ENCODE assay signal across 1 cellular context in the genomic region with DNA sequence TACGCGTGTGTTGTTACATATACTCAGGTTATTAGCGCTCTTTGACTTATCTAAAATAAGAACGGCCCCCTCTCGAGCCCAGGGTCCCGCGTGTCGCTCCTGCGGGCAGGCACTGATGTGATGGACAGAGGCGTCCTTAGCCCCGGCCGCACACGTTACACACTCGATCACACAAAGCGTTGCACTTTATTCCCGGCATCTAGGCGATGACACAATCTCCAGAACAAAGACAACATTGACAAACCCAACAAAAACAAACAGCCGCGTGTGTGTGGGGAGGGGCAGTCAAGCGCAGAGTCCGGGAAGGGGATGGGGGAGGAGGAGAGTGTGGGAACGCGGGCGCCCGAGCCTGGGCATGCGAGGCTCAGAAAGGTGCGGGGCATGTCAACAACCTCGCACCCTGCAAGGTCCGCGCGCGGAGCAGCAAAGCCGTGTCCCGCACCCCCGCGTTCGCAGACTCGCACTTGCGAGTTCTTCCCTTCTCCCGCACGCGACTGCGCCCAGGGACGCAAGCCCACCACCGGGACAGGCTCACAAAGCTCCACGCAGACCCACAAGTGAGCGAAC.
TF ChIP-seq lines count a peak whose summit lies in the region.

No MANE protein-coding gene starts in this region.

TF ChIP-seq in HepG2, 621 proteins besides CTCF, POLR2A, EP300 and RAD21 (continued from another document and continues in another):
- TF ChIP-seq, protein P1, sequence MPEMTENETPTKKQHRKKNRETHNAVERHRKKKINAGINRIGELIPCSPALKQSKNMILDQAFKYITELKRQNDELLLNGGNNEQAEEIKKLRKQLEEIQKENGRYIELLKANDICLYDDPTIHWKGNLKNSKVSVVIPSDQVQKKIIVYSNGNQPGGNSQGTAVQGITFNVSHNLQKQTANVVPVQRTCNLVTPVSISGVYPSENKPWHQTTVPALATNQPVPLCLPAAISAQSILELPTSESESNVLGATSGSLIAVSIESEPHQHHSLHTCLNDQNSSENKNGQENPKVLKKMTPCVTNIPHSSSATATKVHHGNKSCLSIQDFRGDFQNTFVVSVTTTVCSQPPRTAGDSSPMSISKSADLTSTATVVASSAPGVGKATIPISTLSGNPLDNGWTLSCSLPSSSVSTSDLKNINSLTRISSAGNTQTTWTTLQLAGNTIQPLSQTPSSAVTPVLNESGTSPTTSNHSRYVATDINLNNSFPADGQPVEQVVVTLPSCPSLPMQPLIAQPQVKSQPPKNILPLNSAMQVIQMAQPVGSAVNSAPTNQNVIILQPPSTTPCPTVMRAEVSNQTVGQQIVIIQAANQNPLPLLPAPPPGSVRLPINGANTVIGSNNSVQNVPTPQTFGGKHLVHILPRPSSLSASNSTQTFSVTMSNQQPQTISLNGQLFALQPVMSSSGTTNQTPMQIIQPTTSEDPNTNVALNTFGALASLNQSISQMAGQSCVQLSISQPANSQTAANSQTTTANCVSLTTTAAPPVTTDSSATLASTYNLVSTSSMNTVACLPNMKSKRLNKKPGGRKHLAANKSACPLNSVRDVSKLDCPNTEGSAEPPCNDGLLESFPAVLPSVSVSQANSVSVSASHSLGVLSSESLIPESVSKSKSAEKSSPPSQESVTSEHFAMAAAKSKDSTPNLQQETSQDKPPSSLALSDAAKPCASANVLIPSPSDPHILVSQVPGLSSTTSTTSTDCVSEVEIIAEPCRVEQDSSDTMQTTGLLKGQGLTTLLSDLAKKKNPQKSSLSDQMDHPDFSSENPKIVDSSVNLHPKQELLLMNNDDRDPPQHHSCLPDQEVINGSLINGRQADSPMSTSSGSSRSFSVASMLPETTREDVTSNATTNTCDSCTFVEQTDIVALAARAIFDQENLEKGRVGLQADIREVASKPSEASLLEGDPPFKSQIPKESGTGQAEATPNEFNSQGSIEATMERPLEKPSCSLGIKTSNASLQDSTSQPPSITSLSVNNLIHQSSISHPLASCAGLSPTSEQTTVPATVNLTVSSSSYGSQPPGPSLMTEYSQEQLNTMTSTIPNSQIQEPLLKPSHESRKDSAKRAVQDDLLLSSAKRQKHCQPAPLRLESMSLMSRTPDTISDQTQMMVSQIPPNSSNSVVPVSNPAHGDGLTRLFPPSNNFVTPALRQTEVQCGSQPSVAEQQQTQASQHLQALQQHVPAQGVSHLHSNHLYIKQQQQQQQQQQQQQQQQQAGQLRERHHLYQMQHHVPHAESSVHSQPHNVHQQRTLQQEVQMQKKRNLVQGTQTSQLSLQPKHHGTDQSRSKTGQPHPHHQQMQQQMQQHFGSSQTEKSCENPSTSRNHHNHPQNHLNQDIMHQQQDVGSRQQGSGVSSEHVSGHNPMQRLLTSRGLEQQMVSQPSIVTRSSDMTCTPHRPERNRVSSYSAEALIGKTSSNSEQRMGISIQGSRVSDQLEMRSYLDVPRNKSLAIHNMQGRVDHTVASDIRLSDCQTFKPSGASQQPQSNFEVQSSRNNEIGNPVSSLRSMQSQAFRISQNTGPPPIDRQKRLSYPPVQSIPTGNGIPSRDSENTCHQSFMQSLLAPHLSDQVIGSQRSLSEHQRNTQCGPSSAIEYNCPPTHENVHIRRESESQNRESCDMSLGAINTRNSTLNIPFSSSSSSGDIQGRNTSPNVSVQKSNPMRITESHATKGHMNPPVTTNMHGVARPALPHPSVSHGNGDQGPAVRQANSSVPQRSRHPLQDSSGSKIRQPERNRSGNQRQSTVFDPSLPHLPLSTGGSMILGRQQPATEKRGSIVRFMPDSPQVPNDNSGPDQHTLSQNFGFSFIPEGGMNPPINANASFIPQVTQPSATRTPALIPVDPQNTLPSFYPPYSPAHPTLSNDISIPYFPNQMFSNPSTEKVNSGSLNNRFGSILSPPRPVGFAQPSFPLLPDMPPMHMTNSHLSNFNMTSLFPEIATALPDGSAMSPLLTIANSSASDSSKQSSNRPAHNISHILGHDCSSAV (CRISPR knock-in tag; IDR thresholded peaks at IDR 0.05; ENCODE audit: borderline replicate concordance): 0 out of 2 replicates have a peak, but pooled peaks have one; percentile 80
- TF ChIP-seq ZSCAN22 (CRISPR knock-in tag; IDR thresholded peaks at IDR 0.05) (peak; percentile 45; the same call in 1 of the 2 replicates), HNRNPLL (IDR thresholded peaks at IDR 0.05; ENCODE audit: low read depth, low read length, poor library complexity, severe bottlenecking) (no peak), SOX6 (IDR thresholded peaks at IDR 0.05) (no peak), SOX6 (CRISPR knock-in tag; IDR thresholded peaks at IDR 0.05) (peak; percentile 97), ZNF792 (CRISPR knock-in tag; IDR thresholded peaks at IDR 0.05) (peak; percentile 81; the same call in 1 of the 2 replicates), ZBTB42 (CRISPR knock-in tag; IDR thresholded peaks at IDR 0.05) (0 out of 2 replicates have a peak, but pooled peaks have one; percentile 87), ZBTB3 (CRISPR knock-in tag; IDR thresholded peaks at IDR 0.05; ENCODE audit: borderline replicate concordance, low read depth) (peak; percentile 84; the same call in 1 of the 2 replicates), ZFP36L1 (CRISPR knock-in tag; IDR thresholded peaks at IDR 0.05) (peak; percentile 24; the same call in 1 of the 2 replicates), HIVEP1 (CRISPR knock-in tag; IDR thresholded peaks at IDR 0.05) (peak; percentile 85), ZNF460 (CRISPR knock-in tag; IDR thresholded peaks at IDR 0.05; ENCODE audit: borderline replicate concordance) (no peak; the same call in 1 of the 2 replicates), SATB2 (CRISPR knock-in tag; IDR thresholded peaks at IDR 0.05) (peak; percentile 31), ZBTB34 (CRISPR knock-in tag; IDR thresholded peaks at IDR 0.05) (peak; percentile 83), ZNF180 (CRISPR knock-in tag; IDR thresholded peaks at IDR 0.05; ENCODE audit: borderline replicate concordance, low read depth) (no peak), ZSCAN5A (CRISPR knock-in tag; IDR thresholded peaks at IDR 0.05; ENCODE audit: borderline replicate concordance) (0 out of 2 replicates have a peak, but pooled peaks have one; percentile 79), ZNF589 (CRISPR knock-in tag; conservative IDR thresholded peaks at IDR 0.05) (peak; percentile 87; the same call in 1 of the 2 replicates), ZNF205 (CRISPR knock-in tag; IDR thresholded peaks at IDR 0.05) (peak; percentile 72; the same call in 1 of the 2 replicates), ZFP36L2 (CRISPR knock-in tag; IDR thresholded peaks at IDR 0.05) (no peak), ZNF572 (CRISPR knock-in tag; IDR thresholded peaks at IDR 0.05) (no peak), SIX4 (CRISPR knock-in tag; IDR thresholded peaks at IDR 0.05) (peak; percentile 58; the same call in 1 of the 2 replicates), HOMEZ (CRISPR knock-in tag; IDR thresholded peaks at IDR 0.05; ENCODE audit: low read depth) (peak; percentile 74; the same call in 1 of the 2 replicates), PHF8 (CRISPR knock-in tag; IDR thresholded peaks at IDR 0.05) (0 out of 2 replicates have a peak, but pooled peaks have one; percentile 49), MXD4 (CRISPR knock-in tag; IDR thresholded peaks at IDR 0.05) (peak; percentile 91), XBP1 (CRISPR knock-in tag; IDR thresholded peaks at IDR 0.05) (no peak), KLF12 (CRISPR knock-in tag; IDR thresholded peaks at IDR 0.05; ENCODE audit: borderline replicate concordance) (peak; percentile 49; the same call in 1 of the 2 replicates), ZBTB26 (CRISPR knock-in tag; IDR thresholded peaks at IDR 0.05; ENCODE audit: borderline replicate concordance) (peak; percentile 83), NFYB (CRISPR knock-in tag; IDR thresholded peaks at IDR 0.05) (no peak; the same call in 1 of the 2 replicates), MYPOP (CRISPR knock-in tag; IDR thresholded peaks at IDR 0.05) (peak; percentile 93), MYC (CRISPR knock-in tag; IDR thresholded peaks at IDR 0.05; ENCODE audit: borderline replicate concordance) (peak; percentile 91), ZBTB10 (CRISPR knock-in tag; IDR thresholded peaks at IDR 0.05; ENCODE audit: borderline replicate concordance) (peak; percentile 46; the same call in 1 of the 2 replicates), YEATS2 (CRISPR knock-in tag; IDR thresholded peaks at IDR 0.05; ENCODE audit: borderline replicate concordance) (peak; percentile 78; the same call in 1 of the 2 replicates), SALL2 (CRISPR knock-in tag; IDR thresholded peaks at IDR 0.05) (no peak), SRSF1 (optimal IDR thresholded peaks at IDR 0.05; ENCODE audit: low read depth, low read length) (peak; percentile 48), DMAP1 (CRISPR knock-in tag; IDR thresholded peaks at IDR 0.05) (peak; percentile 93), ZNF773 (CRISPR knock-in tag; IDR thresholded peaks at IDR 0.05; ENCODE audit: borderline replicate concordance) (no peak)
- TF ChIP-seq, protein P2, sequence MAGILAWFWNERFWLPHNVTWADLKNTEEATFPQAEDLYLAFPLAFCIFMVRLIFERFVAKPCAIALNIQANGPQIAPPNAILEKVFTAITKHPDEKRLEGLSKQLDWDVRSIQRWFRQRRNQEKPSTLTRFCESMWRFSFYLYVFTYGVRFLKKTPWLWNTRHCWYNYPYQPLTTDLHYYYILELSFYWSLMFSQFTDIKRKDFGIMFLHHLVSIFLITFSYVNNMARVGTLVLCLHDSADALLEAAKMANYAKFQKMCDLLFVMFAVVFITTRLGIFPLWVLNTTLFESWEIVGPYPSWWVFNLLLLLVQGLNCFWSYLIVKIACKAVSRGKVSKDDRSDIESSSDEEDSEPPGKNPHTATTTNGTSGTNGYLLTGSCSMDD (CRISPR knock-in tag; IDR thresholded peaks at IDR 0.05): no peak
- TF ChIP-seq, protein P3, sequence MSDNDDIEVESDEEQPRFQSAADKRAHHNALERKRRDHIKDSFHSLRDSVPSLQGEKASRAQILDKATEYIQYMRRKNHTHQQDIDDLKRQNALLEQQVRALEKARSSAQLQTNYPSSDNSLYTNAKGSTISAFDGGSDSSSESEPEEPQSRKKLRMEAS (IDR thresholded peaks at IDR 0.05): no peak
- TF ChIP-seq, protein P4, sequence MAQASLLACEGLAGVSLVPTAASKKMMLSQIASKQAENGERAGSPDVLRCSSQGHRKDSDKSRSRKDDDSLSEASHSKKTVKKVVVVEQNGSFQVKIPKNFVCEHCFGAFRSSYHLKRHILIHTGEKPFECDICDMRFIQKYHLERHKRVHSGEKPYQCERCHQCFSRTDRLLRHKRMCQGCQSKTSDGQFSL (CRISPR knock-in tag; IDR thresholded peaks at IDR 0.05): peak; percentile 92
